In genomic region chr13:94329277-94329676, GRCh38 we compare ENCODE assay signal across 10 cellular contexts.
A peak's percentile ranks its signal among the peaks of the same experiment; 100 is the strongest.
DNase-seq lines count a peak whose midpoint lies in the region; ATAC-seq and TF ChIP-seq lines count a peak whose summit lies in the region.
"Had no signal": no experiment of that assay in that cellular context is flagged by ENCODE, and none has a peak within 500 bp of the region (broad histone marks: within the 10 kb centered on the region; RNA-seq: fewer than 3 reads in every experiment).

No MANE protein-coding gene starts in this region.

- H3K36me3 ChIP-seq in brain microvascular endothelial cell (replicated peaks) = no peaks in the 10 kb centered on the region

- no peak overlapping the region for H3K4me3 ChIP-seq in brain microvascular endothelial cell (ENCODE audit: low read depth, low read length)
- H3K4me3 ChIP-seq: skin epidermis had no signal

- TF ChIP-seq CTCF in brain microvascular endothelial cell (IDR thresholded peaks at IDR 0.05; ENCODE audit: low read depth, low read length, missing control alignments) = no peak

- ATAC-seq in left lobe of liver (peak; percentile 65), HG02852 (IDR thresholded peaks at IDR 0.05; ENCODE audit: unreplicated experiment) (no peak)

- peak overlapping the region; percentile 93 for H3K27ac ChIP-seq in brain microvascular endothelial cell

- peak; percentile 44 for DNase-seq in NCI-H69 (lab: John Stamatoyannopoulos, UW)
- peak; percentile 74 for DNase-seq in brain microvascular endothelial cell
- DNase-seq in left lobe of liver (ENCODE audit: low spot score) = no peak
- DNase-seq in stromal cell of bone marrow (ENCODE audit: low read depth) = peak; percentile 30
- DNase-seq in AG08395 (ENCODE audit: low spot score) = no peak
- DNase-seq in NCI-H748 (lab: John Stamatoyannopoulos, UW; ENCODE audit: unreplicated experiment) = no peak
- DNase-seq: activated B cell treated with CpG ODN at 0.5 μM for 24 hours, NCI-H345 had no signal

- H3K27me3 ChIP-seq in brain microvascular endothelial cell (replicated peaks) = no peaks in the 10 kb centered on the region

- in situ Hi-C loops in brain microvascular endothelial cell (cut with HindIII; ENCODE audit: low pct_ligation_motif_present, low sequenced_read_pairs) = no loop called here

Comparison
In these comparisons a context has a peak if more than half of its experiments do, and no peak if none do; other contexts are left out.
1. DNase-seq: peak in NCI-H69 (single experiment), brain microvascular endothelial cell (single experiment) and stromal cell of bone marrow (single experiment); none in left lobe of liver (single experiment), AG08395 (single experiment) and NCI-H748 (single experiment).